In the genomic region with DNA sequence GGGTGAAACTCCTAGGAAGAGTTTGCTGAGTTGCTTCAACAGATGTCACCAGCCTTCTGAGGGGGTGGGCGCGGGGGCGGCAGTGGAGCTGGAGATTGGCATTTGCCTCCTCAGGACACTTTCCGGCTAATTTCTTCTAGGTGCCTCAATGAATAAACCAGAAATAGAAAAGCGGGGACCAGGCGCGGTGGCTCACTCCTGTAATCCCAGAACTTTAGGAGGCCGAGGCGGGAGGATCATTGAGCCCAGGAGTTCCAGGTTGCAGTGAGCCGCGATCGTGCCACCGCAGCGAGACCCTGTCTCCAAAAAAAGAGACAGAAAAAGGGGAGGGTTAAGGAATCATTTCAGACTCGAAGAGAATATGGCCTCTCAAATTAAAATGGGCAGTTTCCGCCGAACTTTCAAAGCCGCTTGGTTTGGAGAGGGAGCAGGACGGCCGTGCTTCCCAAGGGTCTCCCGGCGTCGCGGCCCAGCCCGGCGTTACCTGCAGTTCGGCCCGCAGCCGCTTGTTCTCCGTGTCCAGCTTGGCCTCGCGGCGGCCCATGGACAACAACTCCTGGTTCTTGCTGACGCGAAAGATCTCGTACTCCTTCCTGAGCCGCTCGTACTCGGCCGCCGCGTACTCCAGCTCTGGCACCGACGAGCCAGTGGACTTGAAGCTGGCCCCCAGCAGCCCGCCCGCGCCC, we compare ENCODE assay signal across 1 cellular context.
TF ChIP-seq lines count a peak whose summit lies in the region.

No MANE protein-coding gene starts in this region.

TF ChIP-seq in HEK293, 187 proteins besides CTCF, POLR2A, EP300 and RAD21 (continued from another document):
- TF ChIP-seq, protein P1, sequence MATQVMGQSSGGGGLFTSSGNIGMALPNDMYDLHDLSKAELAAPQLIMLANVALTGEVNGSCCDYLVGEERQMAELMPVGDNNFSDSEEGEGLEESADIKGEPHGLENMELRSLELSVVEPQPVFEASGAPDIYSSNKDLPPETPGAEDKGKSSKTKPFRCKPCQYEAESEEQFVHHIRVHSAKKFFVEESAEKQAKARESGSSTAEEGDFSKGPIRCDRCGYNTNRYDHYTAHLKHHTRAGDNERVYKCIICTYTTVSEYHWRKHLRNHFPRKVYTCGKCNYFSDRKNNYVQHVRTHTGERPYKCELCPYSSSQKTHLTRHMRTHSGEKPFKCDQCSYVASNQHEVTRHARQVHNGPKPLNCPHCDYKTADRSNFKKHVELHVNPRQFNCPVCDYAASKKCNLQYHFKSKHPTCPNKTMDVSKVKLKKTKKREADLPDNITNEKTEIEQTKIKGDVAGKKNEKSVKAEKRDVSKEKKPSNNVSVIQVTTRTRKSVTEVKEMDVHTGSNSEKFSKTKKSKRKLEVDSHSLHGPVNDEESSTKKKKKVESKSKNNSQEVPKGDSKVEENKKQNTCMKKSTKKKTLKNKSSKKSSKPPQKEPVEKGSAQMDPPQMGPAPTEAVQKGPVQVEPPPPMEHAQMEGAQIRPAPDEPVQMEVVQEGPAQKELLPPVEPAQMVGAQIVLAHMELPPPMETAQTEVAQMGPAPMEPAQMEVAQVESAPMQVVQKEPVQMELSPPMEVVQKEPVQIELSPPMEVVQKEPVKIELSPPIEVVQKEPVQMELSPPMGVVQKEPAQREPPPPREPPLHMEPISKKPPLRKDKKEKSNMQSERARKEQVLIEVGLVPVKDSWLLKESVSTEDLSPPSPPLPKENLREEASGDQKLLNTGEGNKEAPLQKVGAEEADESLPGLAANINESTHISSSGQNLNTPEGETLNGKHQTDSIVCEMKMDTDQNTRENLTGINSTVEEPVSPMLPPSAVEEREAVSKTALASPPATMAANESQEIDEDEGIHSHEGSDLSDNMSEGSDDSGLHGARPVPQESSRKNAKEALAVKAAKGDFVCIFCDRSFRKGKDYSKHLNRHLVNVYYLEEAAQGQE (tag by site-specific recombination; IDR thresholded peaks at IDR 0.05) = no peak
- TF ChIP-seq, protein P2, sequence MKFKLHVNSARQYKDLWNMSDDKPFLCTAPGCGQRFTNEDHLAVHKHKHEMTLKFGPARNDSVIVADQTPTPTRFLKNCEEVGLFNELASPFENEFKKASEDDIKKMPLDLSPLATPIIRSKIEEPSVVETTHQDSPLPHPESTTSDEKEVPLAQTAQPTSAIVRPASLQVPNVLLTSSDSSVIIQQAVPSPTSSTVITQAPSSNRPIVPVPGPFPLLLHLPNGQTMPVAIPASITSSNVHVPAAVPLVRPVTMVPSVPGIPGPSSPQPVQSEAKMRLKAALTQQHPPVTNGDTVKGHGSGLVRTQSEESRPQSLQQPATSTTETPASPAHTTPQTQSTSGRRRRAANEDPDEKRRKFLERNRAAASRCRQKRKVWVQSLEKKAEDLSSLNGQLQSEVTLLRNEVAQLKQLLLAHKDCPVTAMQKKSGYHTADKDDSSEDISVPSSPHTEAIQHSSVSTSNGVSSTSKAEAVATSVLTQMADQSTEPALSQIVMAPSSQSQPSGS (tag by site-specific recombination; IDR thresholded peaks at IDR 0.05; ENCODE audit: low read depth) = no peak
- no peak for TF ChIP-seq ZNF747 (tag by site-specific recombination; IDR thresholded peaks at IDR 0.05)
- no peak for TF ChIP-seq ZNF623 (tag by site-specific recombination; IDR thresholded peaks at IDR 0.05)
- peak; percentile 50; the same call in 1 of the 2 replicates for TF ChIP-seq ZXDB (tag by site-specific recombination; IDR thresholded peaks at IDR 0.05)
- no peak for TF ChIP-seq ZFP3 (tag by site-specific recombination; IDR thresholded peaks at IDR 0.05; ENCODE audit: low read depth)
- TF ChIP-seq ZNF529 (tag by site-specific recombination; IDR thresholded peaks at IDR 0.05; ENCODE audit: insufficient replicate concordance) = no peak
- TF ChIP-seq ZNF112 (tag by site-specific recombination; IDR thresholded peaks at IDR 0.05) = no peak
- TF ChIP-seq ZNF311 (tag by site-specific recombination; IDR thresholded peaks at IDR 0.05; ENCODE audit: borderline replicate concordance) = no peak
- TF ChIP-seq ZNF354C (tag by site-specific recombination; IDR thresholded peaks at IDR 0.05; ENCODE audit: borderline replicate concordance, low read depth) = no peak
- TF ChIP-seq ZNF335 (tag by site-specific recombination; conservative IDR thresholded peaks at IDR 0.05) = peak; percentile 55
- no peak for TF ChIP-seq ZNF404 (tag by site-specific recombination; IDR thresholded peaks at IDR 0.05)
- TF ChIP-seq PBX3 (CRISPR knock-in tag; IDR thresholded peaks at IDR 0.05) = no peak
- no peak for TF ChIP-seq SETDB1 (IDR thresholded peaks at IDR 0.05; ENCODE audit: insufficient read length, low read length)
- no peak for TF ChIP-seq ZNF548 (tag by site-specific recombination; IDR thresholded peaks at IDR 0.05)
- no peak for TF ChIP-seq ZNF76 (tag by site-specific recombination; IDR thresholded peaks at IDR 0.05; ENCODE audit: borderline replicate concordance, low read depth)
- TF ChIP-seq ZNF280D (tag by site-specific recombination; IDR thresholded peaks at IDR 0.05) = no peak
- TF ChIP-seq SP2 (tag by site-specific recombination; IDR thresholded peaks at IDR 0.05) = no peak
- TF ChIP-seq, protein P3, sequence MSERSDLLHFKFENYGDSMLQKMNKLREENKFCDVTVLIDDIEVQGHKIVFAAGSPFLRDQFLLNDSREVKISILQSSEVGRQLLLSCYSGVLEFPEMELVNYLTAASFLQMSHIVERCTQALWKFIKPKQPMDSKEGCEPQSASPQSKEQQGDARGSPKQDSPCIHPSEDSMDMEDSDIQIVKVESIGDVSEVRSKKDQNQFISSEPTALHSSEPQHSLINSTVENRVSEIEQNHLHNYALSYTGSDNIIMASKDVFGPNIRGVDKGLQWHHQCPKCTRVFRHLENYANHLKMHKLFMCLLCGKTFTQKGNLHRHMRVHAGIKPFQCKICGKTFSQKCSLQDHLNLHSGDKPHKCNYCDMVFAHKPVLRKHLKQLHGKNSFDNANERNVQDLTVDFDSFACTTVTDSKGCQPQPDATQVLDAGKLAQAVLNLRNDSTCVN (tag by site-specific recombination; optimal IDR thresholded peaks at IDR 0.05) = peak; percentile 47
- TF ChIP-seq ZNF843 (tag by site-specific recombination; IDR thresholded peaks at IDR 0.05) = no peak
- TF ChIP-seq ZNF366 (tag by site-specific recombination; conservative IDR thresholded peaks at IDR 0.05) = no peak
- TF ChIP-seq EGR2 (tag by site-specific recombination; IDR thresholded peaks at IDR 0.05; ENCODE audit: low read depth) = peak; percentile 45; the same call in 1 of the 2 replicates
- peak; percentile 36; the same call in 1 of the 2 replicates for TF ChIP-seq GLIS2 (tag by site-specific recombination; IDR thresholded peaks at IDR 0.05)
- TF ChIP-seq, protein P4, sequence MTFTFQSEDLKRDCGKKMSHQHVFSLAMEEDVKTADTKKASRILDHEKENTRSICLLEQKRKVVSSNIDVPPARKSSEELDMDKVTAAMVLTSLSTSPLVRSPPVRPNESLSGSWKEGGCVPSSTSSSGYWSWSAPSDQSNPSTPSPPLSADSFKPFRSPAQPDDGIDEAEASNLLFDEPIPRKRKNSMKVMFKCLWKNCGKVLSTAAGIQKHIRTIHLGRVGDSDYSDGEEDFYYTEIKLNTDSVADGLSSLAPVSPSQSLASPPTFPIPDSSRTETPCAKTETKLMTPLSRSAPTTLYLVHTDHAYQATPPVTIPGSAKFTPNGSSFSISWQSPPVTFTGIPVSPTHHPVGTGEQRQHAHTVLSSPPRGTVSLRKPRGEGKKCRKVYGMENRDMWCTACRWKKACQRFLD (tag by site-specific recombination; IDR thresholded peaks at IDR 0.05) = no peak
- TF ChIP-seq KLF10 (tag by site-specific recombination; IDR thresholded peaks at IDR 0.05) = no peak
- no peak for TF ChIP-seq BCL11B (tag by site-specific recombination; IDR thresholded peaks at IDR 0.05; ENCODE audit: low read depth)
- TF ChIP-seq OVOL3 (tag by site-specific recombination; IDR thresholded peaks at IDR 0.05) = no peak
- no peak for TF ChIP-seq IKZF3 (tag by site-specific recombination; IDR thresholded peaks at IDR 0.05)
- TF ChIP-seq FEZF1 (tag by site-specific recombination; IDR thresholded peaks at IDR 0.05) = no peak
- TF ChIP-seq ZNF510 (tag by site-specific recombination; IDR thresholded peaks at IDR 0.05; ENCODE audit: insufficient replicate concordance) = no peak
- no peak for TF ChIP-seq RBAK (tag by site-specific recombination; IDR thresholded peaks at IDR 0.05)
- no peak for TF ChIP-seq ZNF544 (tag by site-specific recombination; IDR thresholded peaks at IDR 0.05)
- TF ChIP-seq ZNF2 (tag by site-specific recombination; IDR thresholded peaks at IDR 0.05) = no peak
- no peak for TF ChIP-seq ZNF677 (tag by site-specific recombination; IDR thresholded peaks at IDR 0.05)
- TF ChIP-seq, protein P5, sequence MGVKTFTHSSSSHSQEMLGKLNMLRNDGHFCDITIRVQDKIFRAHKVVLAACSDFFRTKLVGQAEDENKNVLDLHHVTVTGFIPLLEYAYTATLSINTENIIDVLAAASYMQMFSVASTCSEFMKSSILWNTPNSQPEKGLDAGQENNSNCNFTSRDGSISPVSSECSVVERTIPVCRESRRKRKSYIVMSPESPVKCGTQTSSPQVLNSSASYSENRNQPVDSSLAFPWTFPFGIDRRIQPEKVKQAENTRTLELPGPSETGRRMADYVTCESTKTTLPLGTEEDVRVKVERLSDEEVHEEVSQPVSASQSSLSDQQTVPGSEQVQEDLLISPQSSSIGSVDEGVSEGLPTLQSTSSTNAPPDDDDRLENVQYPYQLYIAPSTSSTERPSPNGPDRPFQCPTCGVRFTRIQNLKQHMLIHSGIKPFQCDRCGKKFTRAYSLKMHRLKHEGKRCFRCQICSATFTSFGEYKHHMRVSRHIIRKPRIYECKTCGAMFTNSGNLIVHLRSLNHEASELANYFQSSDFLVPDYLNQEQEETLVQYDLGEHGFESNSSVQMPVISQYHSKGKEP (tag by site-specific recombination; IDR thresholded peaks at IDR 0.05) = 0 out of 2 replicates have a peak, but pooled peaks have one; percentile 14
- TF ChIP-seq ZNF670 (tag by site-specific recombination; IDR thresholded peaks at IDR 0.05; ENCODE audit: low read depth) = no peak
- no peak for TF ChIP-seq ZFP69B (tag by site-specific recombination; IDR thresholded peaks at IDR 0.05)
- TF ChIP-seq ZNF473 (tag by site-specific recombination; IDR thresholded peaks at IDR 0.05) = no peak
